ENCODE assay signal across 18 cellular contexts in genomic region chr9:135219676-135220600, GRCh38.
"Had no signal": no experiment of that assay in that cellular context is flagged by ENCODE, and none has a peak within 500 bp of the region (broad histone marks: within the 10 kb centered on the region; RNA-seq: fewer than 3 reads in every experiment).

No MANE protein-coding gene starts in this region.

- H3K36me3 Mint-ChIP-seq: activated naive CD4-positive, alpha-beta T cell treated with anti-CD3 and anti-CD28 coated beads, Interleukin-2, amount 10 ng/mL, durations not matched to agents 7 days and 5 days; T-cell had no signal

- ATAC-seq: psoas muscle, sciatic nerve, T-cell had no signal

- H3K4me1 ChIP-seq: psoas muscle, uterus had no signal

- H3K9me3 Mint-ChIP-seq: activated naive CD4-positive, alpha-beta T cell treated with anti-CD3 and anti-CD28 coated beads, Interleukin-2, amount 10 ng/mL, durations not matched to agents 7 days and 5 days; activated T-helper 2 cell treated with anti-CD3 and anti-CD28 coated beads, Interferon-gamma antibody, Interleukin-2, Interleukin-4, amounts not matched to agents 10 μg/mL and 5 μg/mL and 100 μg/mL, durations not matched to agents 14 hours and 24 hours and 36 hours; nephron; T-cell had no signal

- H3K9ac ChIP-seq: SK-N-SH had no signal

- H3K27me3 ChIP-seq: cardiac muscle cell, thyroid gland, uterus had no signal

- H3K4me3 Mint-ChIP-seq: activated naive CD4-positive, alpha-beta T cell treated with anti-CD3 and anti-CD28 coated beads, Interleukin-2, amount 10 ng/mL, durations not matched to agents 7 days and 5 days; nephron; T-cell had no signal

- H3K36me3 ChIP-seq: cardiac muscle cell, thyroid gland, uterus had no signal

- H3K4me3 ChIP-seq: cardiac muscle cell, psoas muscle, thyroid gland, uterus had no signal

- H3K27ac ChIP-seq: cardiac muscle cell, psoas muscle, thyroid gland, uterus had no signal

- DNase-seq: activated CD4-positive, alpha-beta T cell treated with anti-CD3 and anti-CD28 coated beads for 1 hour; activated CD4-positive, alpha-beta T cell treated with anti-CD3 and anti-CD28 coated beads, Interleukin-2, amount 50 U/mL, for 4 hours; activated naive CD4-positive, alpha-beta T cell treated with anti-CD3 and anti-CD28 coated beads, Interleukin-2, amount 10 ng/mL, durations not matched to agents 7 days and 5 days; cortex of kidney; effector CD8-positive, alpha-beta T cell; foreskin fibroblast; mesenchymal stem cell; SK-N-SH; stimulated activated CD4-positive, alpha-beta T cell treated with anti-CD3 and anti-CD28 coated beads, Interleukin-1b, Interleukin-23, amount 100 ng/mL, for 48 hours; T-helper 9 cell; thyroid gland; uterus had no signal

- H3K9me3 ChIP-seq: psoas muscle, SK-N-SH, thyroid gland, uterus had no signal

- H3K27ac Mint-ChIP-seq: activated naive CD4-positive, alpha-beta T cell treated with anti-CD3 and anti-CD28 coated beads, Interleukin-2, amount 10 ng/mL, durations not matched to agents 7 days and 5 days; activated T-helper 2 cell treated with anti-CD3 and anti-CD28 coated beads, Interferon-gamma antibody, Interleukin-2, Interleukin-4, amounts not matched to agents 10 μg/mL and 5 μg/mL and 100 μg/mL, durations not matched to agents 14 hours and 24 hours and 36 hours; nephron; T-cell had no signal

- H3K4me2 ChIP-seq: SK-N-SH had no signal

- H3K4me1 Mint-ChIP-seq: activated naive CD4-positive, alpha-beta T cell treated with anti-CD3 and anti-CD28 coated beads, Interleukin-2, amount 10 ng/mL, durations not matched to agents 7 days and 5 days; T-cell had no signal
